Comparison of ENCODE assay signal across 2 cellular contexts in the genomic region with DNA sequence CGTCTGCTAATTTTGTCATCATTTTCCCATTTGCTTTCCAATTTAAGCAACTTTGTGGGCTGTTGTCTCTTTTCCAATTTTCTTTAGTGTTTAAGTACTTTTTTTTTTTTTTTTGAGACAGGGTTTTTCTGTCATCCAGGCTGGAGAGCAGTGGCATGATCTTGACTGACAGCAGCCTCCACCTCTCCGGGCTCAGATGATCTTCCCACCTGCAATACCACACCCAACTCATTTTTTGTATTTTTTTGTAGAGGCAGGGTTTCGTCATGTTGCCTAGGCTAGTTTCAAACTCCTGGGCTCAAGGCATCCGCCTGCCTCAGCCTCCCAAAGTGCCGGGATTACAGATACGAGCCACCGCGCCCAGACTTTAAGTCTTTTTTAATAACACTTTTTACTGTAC.
TF ChIP-seq lines count a peak whose summit lies in the region.

No MANE protein-coding gene starts in this region.

TF ChIP-seq in GM23338, 12 proteins besides CTCF, POLR2A, EP300 and RAD21 (continues in another document):
- no peak for TF ChIP-seq JUNB (IDR thresholded peaks at IDR 0.05; ENCODE audit: unreplicated experiment)
- no peak for TF ChIP-seq NANOG (IDR thresholded peaks at IDR 0.05; ENCODE audit: borderline replicate concordance)
- TF ChIP-seq ZNF114 (CRISPR knock-in tag; IDR thresholded peaks at IDR 0.05) = no peak
- no peak for TF ChIP-seq POLR2AphosphoS5 (IDR thresholded peaks at IDR 0.05; ENCODE audit: low read depth)
- TF ChIP-seq EZH2phosphoT487 (IDR thresholded peaks at IDR 0.05; ENCODE audit: unreplicated experiment) = no peak
- TF ChIP-seq, protein P1, sequence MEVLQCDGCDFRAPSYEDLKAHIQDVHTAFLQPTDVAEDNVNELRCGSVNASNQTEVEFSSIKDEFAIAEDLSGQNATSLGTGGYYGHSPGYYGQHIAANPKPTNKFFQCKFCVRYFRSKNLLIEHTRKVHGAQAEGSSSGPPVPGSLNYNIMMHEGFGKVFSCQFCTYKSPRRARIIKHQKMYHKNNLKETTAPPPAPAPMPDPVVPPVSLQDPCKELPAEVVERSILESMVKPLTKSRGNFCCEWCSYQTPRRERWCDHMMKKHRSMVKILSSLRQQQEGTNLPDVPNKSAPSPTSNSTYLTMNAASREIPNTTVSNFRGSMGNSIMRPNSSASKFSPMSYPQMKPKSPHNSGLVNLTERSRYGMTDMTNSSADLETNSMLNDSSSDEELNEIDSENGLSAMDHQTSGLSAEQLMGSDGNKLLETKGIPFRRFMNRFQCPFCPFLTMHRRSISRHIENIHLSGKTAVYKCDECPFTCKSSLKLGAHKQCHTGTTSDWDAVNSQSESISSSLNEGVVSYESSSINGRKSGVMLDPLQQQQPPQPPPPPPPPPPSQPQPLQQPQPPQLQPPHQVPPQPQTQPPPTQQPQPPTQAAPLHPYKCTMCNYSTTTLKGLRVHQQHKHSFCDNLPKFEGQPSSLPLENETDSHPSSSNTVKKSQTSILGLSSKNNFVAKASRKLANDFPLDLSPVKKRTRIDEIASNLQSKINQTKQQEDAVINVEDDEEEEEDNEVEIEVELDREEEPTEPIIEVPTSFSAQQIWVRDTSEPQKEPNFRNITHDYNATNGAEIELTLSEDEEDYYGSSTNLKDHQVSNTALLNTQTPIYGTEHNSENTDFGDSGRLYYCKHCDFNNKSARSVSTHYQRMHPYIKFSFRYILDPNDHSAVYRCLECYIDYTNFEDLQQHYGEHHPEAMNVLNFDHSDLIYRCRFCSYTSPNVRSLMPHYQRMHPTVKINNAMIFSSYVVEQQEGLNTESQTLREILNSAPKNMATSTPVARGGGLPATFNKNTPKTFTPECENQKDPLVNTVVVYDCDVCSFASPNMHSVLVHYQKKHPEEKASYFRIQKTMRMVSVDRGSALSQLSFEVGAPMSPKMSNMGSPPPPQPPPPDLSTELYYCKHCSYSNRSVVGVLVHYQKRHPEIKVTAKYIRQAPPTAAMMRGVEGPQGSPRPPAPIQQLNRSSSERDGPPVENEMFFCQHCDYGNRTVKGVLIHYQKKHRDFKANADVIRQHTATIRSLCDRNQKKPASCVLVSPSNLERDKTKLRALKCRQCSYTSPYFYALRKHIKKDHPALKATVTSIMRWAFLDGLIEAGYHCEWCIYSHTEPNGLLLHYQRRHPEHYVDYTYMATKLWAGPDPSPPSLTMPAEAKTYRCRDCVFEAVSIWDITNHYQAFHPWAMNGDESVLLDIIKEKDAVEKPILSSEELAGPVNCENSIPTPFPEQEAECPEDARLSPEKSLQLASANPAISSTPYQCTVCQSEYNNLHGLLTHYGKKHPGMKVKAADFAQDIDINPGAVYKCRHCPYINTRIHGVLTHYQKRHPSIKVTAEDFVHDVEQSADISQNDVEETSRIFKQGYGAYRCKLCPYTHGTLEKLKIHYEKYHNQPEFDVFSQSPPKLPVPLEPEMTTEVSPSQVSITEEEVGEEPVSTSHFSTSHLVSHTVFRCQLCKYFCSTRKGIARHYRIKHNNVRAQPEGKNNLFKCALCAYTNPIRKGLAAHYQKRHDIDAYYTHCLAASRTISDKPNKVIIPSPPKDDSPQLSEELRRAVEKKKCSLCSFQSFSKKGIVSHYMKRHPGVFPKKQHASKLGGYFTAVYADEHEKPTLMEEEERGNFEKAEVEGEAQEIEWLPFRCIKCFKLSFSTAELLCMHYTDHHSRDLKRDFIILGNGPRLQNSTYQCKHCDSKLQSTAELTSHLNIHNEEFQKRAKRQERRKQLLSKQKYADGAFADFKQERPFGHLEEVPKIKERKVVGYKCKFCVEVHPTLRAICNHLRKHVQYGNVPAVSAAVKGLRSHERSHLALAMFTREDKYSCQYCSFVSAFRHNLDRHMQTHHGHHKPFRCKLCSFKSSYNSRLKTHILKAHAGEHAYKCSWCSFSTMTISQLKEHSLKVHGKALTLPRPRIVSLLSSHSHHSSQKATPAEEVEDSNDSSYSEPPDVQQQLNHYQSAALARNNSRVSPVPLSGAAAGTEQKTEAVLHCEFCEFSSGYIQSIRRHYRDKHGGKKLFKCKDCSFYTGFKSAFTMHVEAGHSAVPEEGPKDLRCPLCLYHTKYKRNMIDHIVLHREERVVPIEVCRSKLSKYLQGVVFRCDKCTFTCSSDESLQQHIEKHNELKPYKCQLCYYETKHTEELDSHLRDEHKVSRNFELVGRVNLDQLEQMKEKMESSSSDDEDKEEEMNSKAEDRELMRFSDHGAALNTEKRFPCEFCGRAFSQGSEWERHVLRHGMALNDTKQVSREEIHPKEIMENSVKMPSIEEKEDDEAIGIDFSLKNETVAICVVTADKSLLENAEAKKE (CRISPR knock-in tag; IDR thresholded peaks at IDR 0.05) = no peak
- no peak for TF ChIP-seq ZNF331 (CRISPR knock-in tag; IDR thresholded peaks at IDR 0.05; ENCODE audit: low read depth)
- no peak for TF ChIP-seq EZH2 (IDR thresholded peaks at IDR 0.05; ENCODE audit: low read depth, unreplicated experiment)
- TF ChIP-seq STAT1 (IDR thresholded peaks at IDR 0.05; ENCODE audit: unreplicated experiment) = no peak
- TF ChIP-seq CREB1 (CRISPR knock-in tag; IDR thresholded peaks at IDR 0.05; ENCODE audit: low read depth) = no peak
- TF ChIP-seq, protein P2, sequence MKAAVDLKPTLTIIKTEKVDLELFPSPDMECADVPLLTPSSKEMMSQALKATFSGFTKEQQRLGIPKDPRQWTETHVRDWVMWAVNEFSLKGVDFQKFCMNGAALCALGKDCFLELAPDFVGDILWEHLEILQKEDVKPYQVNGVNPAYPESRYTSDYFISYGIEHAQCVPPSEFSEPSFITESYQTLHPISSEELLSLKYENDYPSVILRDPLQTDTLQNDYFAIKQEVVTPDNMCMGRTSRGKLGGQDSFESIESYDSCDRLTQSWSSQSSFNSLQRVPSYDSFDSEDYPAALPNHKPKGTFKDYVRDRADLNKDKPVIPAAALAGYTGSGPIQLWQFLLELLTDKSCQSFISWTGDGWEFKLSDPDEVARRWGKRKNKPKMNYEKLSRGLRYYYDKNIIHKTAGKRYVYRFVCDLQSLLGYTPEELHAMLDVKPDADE (IDR thresholded peaks at IDR 0.05) = no peak

TF ChIP-seq in K562, 482 proteins besides CTCF, POLR2A, EP300 and RAD21:
- TF ChIP-seq ZEB2 (IDR thresholded peaks at IDR 0.05) (0 out of 2 replicates have a peak, but pooled peaks have one; percentile 21), MYC (IDR thresholded peaks at IDR 0.05; ENCODE audit: low read depth, low read length) (0 out of 2 replicates have a peak, but pooled peaks have one; percentile 3), MYC (CRISPR knock-in tag; IDR thresholded peaks at IDR 0.05; ENCODE audit: borderline replicate concordance, low read depth) (no peak), NFIX (CRISPR knock-in tag; IDR thresholded peaks at IDR 0.05; ENCODE audit: low read depth) (no peak), SMARCE1 (IDR thresholded peaks at IDR 0.05) (0 out of 2 replicates have a peak, but pooled peaks have one; percentile 34), ZNF165 (CRISPR knock-in tag; IDR thresholded peaks at IDR 0.05; ENCODE audit: borderline replicate concordance) (no peak), CTBP1 (IDR thresholded peaks at IDR 0.05; ENCODE audit: borderline replicate concordance) (no peak)
- TF ChIP-seq, protein P3, sequence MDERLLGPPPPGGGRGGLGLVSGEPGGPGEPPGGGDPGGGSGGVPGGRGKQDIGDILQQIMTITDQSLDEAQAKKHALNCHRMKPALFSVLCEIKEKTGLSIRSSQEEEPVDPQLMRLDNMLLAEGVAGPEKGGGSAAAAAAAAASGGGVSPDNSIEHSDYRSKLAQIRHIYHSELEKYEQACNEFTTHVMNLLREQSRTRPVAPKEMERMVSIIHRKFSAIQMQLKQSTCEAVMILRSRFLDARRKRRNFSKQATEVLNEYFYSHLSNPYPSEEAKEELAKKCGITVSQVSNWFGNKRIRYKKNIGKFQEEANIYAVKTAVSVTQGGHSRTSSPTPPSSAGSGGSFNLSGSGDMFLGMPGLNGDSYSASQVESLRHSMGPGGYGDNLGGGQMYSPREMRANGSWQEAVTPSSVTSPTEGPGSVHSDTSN (CRISPR knock-in tag; IDR thresholded peaks at IDR 0.05; ENCODE audit: low read depth) = no peak
- TF ChIP-seq, protein P3 (tag; conservative IDR thresholded peaks at IDR 0.05; ENCODE audit: low read depth) = peak; percentile 47; the same call in 1 of the 2 replicates
- TF ChIP-seq, protein P4, sequence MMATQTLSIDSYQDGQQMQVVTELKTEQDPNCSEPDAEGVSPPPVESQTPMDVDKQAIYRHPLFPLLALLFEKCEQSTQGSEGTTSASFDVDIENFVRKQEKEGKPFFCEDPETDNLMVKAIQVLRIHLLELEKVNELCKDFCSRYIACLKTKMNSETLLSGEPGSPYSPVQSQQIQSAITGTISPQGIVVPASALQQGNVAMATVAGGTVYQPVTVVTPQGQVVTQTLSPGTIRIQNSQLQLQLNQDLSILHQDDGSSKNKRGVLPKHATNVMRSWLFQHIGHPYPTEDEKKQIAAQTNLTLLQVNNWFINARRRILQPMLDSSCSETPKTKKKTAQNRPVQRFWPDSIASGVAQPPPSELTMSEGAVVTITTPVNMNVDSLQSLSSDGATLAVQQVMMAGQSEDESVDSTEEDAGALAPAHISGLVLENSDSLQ (IDR thresholded peaks at IDR 0.05) = peak; percentile 93
TF ChIP-seq in K562: peak in this region for 5.
